Comparison of ENCODE assay signal across 15 cellular contexts in the genomic region with DNA sequence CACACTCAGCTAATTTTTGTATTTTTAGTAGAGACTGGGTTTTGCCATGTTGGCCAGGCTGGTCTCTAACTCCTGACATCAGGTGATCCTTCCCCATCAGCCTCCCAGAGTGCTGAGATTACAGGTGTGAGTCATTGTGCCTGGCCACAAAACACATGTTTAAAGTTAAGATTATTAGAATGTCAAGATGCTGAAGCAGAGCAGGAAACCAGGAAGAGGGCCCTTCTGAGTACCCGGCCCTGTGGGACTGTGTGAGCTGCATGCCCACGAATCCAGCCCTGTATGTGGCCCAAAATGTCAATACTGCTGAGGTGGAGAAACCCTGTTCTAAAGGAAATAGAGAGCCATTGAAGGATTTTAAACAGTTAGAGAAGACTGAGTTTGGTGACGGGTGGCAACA. TPM values are rescaled to one million over a fixed set of nuclear protein-coding genes. Genes with fewer than 3 reads are reported as not detected.
DNase-seq lines count a peak whose midpoint lies in the region; ATAC-seq and TF ChIP-seq lines count a peak whose summit lies in the region.
"Had no signal": no experiment of that assay in that cellular context is flagged by ENCODE, and none has a peak within 500 bp of the region (broad histone marks: within the 10 kb centered on the region; RNA-seq: fewer than 3 reads in every experiment).

No MANE protein-coding gene starts in this region.

- H3K9me3 Mint-ChIP-seq in stimulated activated naive CD8-positive, alpha-beta T cell treated with anti-CD3 and anti-CD28 coated beads, Interleukin-15, amount 100 ng/mL, for 72 hours, result no peaks in the 10 kb centered on the region
- H3K9me3 Mint-ChIP-seq: CD4-positive, alpha-beta T cell had no signal

- TF ChIP-seq CTCF in foreskin keratinocyte (conservative IDR thresholded peaks at IDR 0.05) (no peak), Peyer's patch (IDR thresholded peaks at IDR 0.05) (no peak)

- no peaks in the 10 kb centered on the region for H3K4me1 ChIP-seq in foreskin keratinocyte
- no peaks in the 10 kb centered on the region for H3K4me1 ChIP-seq in Peyer's patch

- H3K36me3 ChIP-seq in Peyer's patch, result no peaks in the 10 kb centered on the region

- H3K4me1 Mint-ChIP-seq in stimulated activated naive CD8-positive, alpha-beta T cell treated with anti-CD3 and anti-CD28 coated beads, Interleukin-15, amount 100 ng/mL, for 72 hours, result no peaks in the 10 kb centered on the region
- H3K4me1 Mint-ChIP-seq: B cell had no signal

- peaks cover 23% of the 10 kb centered on the region for H3K27me3 Mint-ChIP-seq in stimulated activated naive CD8-positive, alpha-beta T cell treated with anti-CD3 and anti-CD28 coated beads, Interleukin-15, amount 100 ng/mL, for 72 hours

- no peak overlapping the region for H3K27ac Mint-ChIP-seq in stimulated activated naive CD8-positive, alpha-beta T cell treated with anti-CD3 and anti-CD28 coated beads, Interleukin-15, amount 100 ng/mL, for 72 hours
- H3K27ac Mint-ChIP-seq: B cell; CD4-positive, alpha-beta T cell had no signal

- H3K27ac ChIP-seq in foreskin keratinocyte (no peak overlapping the region), Peyer's patch (no peak overlapping the region)
- H3K27ac ChIP-seq: GM23248 had no signal

- H3K9me3 ChIP-seq in Peyer's patch, result no peaks in the 10 kb centered on the region

- ATAC-seq in stimulated activated naive CD8-positive, alpha-beta T cell treated with anti-CD3 and anti-CD28 coated beads, Interleukin-15, Interleukin-2, amounts not matched to agents 100 U/mL and 50 U/mL, for 24 hours, result peak; percentile 32
- ATAC-seq in stimulated activated naive CD8-positive, alpha-beta T cell treated with anti-CD3 and anti-CD28 coated beads, Interleukin-15, amount 100 ng/mL, for 72 hours, result no peak
- ATAC-seq in foreskin keratinocyte, result peak; percentile 24
- ATAC-seq: HCT116 had no signal

- TF ChIP-seq POLR2A in Peyer's patch (IDR thresholded peaks at IDR 0.05), result no peak

- no peak for DNase-seq in stimulated activated naive CD8-positive, alpha-beta T cell treated with anti-CD3 and anti-CD28 coated beads, Interleukin-15, Interleukin-2, amounts not matched to agents 100 U/mL and 50 U/mL, for 24 hours
- DNase-seq in stimulated activated naive CD8-positive, alpha-beta T cell treated with anti-CD3 and anti-CD28 coated beads, Interleukin-15, amount 100 ng/mL, for 72 hours, result no peak
- peak; percentile 19 for DNase-seq in M059J (ENCODE audit: low read depth)
- peak in 1 of 2 donors; percentile 6 for DNase-seq in foreskin keratinocyte
- no peak for DNase-seq in stimulated activated CD4-positive, alpha-beta T cell treated with anti-CD3 and anti-CD28 coated beads, Interleukin-2, amount 100 ng/mL, for 24 hours
- DNase-seq in NCI-H748 treated with DMSO at 0.1 percent for 48 hours (lab: John Stamatoyannopoulos, UW), result no peak
- DNase-seq in Peyer's patch, result no peak
- DNase-seq in activated CD4-positive, alpha-beta T cell treated with anti-CD3 and anti-CD28 coated beads for 1 hour, result no peak
- DNase-seq: C1 segment of cervical spinal cord; Calu3; CD4-positive, alpha-beta T cell; DMS 273 treated with DMSO at 0.1 percent for 48 hours; GM23248 had no signal

- H3K27me3 ChIP-seq in foreskin keratinocyte (peaks cover 2% of the 10 kb centered on the region), Peyer's patch (no peaks in the 10 kb centered on the region)

- H3K4me3 ChIP-seq in Peyer's patch, result no peak overlapping the region
- H3K4me3 ChIP-seq: GM23248 had no signal

- H3K4me3 Mint-ChIP-seq in stimulated activated naive CD8-positive, alpha-beta T cell treated with anti-CD3 and anti-CD28 coated beads, Interleukin-15, amount 100 ng/mL, for 72 hours, result no peak overlapping the region
- H3K4me3 Mint-ChIP-seq: B cell; CD4-positive, alpha-beta T cell had no signal

RNA-seq across cellular contexts. Expression of a gene that starts 31.0 kb away (rescaled TPM):
- total RNA-seq in M059J (2014; rRNA removed; shearing (Covaris generic)), result 11.8 and 13.6 TPM in 2 replicates
- total RNA-seq in foreskin keratinocyte (30.2 and 31.9 TPM in 2 replicates), Peyer's patch (10 to 100 TPM; 82.6 to 89.5 (median 85.3) TPM)
- polyA plus RNA-seq in foreskin keratinocyte, result 7.1 and 9.1 TPM in 2 replicates
